ENCODE assay signal across 25 cellular contexts in the genomic region with DNA sequence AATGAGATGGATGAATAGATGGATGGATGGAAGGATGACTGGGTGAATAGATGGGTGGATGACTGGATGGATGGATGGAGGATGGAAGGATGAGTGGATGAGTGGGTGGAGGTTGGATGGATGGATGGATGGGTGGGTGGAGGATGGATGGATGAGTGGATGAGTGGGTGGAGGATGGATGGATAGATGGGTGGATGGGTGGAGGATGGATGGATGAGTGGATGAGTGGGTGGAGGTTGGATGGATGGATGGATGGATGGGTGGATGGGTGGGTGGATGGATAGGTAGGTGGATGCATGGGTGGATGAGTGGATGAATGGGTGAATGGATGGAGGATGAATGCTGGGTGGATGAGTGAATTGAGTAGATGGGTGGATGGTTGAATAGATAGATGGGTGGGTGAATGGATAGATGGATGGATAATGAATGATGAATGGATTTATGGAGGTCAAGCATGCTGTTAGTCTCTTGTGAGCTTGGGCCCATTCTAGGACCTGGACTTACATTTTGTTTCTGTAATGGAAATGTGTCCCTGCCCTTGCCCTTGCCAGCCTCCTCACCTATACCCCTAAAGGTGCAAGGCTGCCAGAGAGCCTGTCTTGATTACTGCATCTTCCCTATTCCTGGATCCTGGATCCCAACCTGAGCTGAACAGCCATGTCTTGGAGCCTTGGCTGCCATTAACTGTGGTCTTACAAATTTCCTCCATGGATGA.
DNase-seq lines count a peak whose midpoint lies in the region; ATAC-seq, FAIRE-seq and TF ChIP-seq lines count a peak whose summit lies in the region.
"Had no signal": no experiment of that assay in that cellular context is flagged by ENCODE, and none has a peak within 500 bp of the region (broad histone marks: within the 10 kb centered on the region; RNA-seq: fewer than 3 reads in every experiment).

No MANE protein-coding gene starts in this region.

- H3K9me1 ChIP-seq in K562 (ENCODE audit: control insufficient read depth, insufficient read depth, low read length): no peaks in the 10 kb centered on the region

- POLR2A ChIA-PET in K562 (lab: Yijun Ruan, JAX): interaction anchor here (1.4 kb wide), 1 partner anchor 11 kb away, joined by 6 read pairs; no protein-coding TSS in a partner anchor

- ATAC-seq in K562 (no peak), GM19455 (IDR thresholded peaks at IDR 0.05; ENCODE audit: unreplicated experiment) (no peak)

- no peak overlapping the region for H2AFZ ChIP-seq in K562 (ENCODE audit: low read depth, low read length)

- no peaks in the 10 kb centered on the region for H4K20me1 ChIP-seq in K562 (replicated peaks; ENCODE audit: control insufficient read depth, insufficient read depth, low read length)
- H4K20me1 ChIP-seq: BLaER1 had no signal

- peaks cover 12 to 39% of the 10 kb centered on the region in 2 experiments for H3K27me3 ChIP-seq in K562 (ENCODE audit: control insufficient read depth in 2 of 2, insufficient read depth in 2 of 2, low read length in 2 of 2)
- no peaks in the 10 kb centered on the region for H3K27me3 ChIP-seq in esophagus muscularis mucosa
- H3K27me3 ChIP-seq: BLaER1 had no signal

- in situ Hi-C loops in K562 (cut with MboI): no loop called here

- CTCF ChIA-PET in K562 (lab: Yijun Ruan, JAX; ENCODE audit: low intra/inter-chr PET ratio): no interaction called here

- H3K4me1 ChIP-seq in K562 (replicated peaks in 1 of 2; ENCODE audit: control insufficient read depth in 2 of 2, insufficient read depth in 2 of 2, low read length in 2 of 2) (no peaks in the 10 kb centered on the region), esophagus muscularis mucosa (peaks cover 0 to 4% (median 1%) of the 10 kb centered on the region in 4 donors)
- H3K4me1 ChIP-seq: BE2C, BLaER1 had no signal

- H3K27ac ChIP-seq in K562 (ENCODE audit: extremely low read depth, low read depth, low read length) (no peak overlapping the region), esophagus muscularis mucosa (replicated peaks in 1 of 4) (no peak overlapping the region)
- H3K27ac ChIP-seq: BLaER1 had no signal

- no peak overlapping the region for H3K4me2 ChIP-seq in K562 (ENCODE audit: insufficient read depth, low read length)
- H3K4me2 ChIP-seq: BLaER1 had no signal

- no peak overlapping the region for H3K4me3 ChIP-seq in K562
- H3K4me3 ChIP-seq in esophagus muscularis mucosa: no peak overlapping the region
- H3K4me3 ChIP-seq: BLaER1 had no signal

- H3K9me3 ChIP-seq in K562 (replicated peaks; ENCODE audit: control insufficient read depth, insufficient read depth, low read depth, low read length) (no peaks in the 10 kb centered on the region), esophagus muscularis mucosa (no peaks in the 10 kb centered on the region)
- H3K9me3 ChIP-seq: BE2C, BLaER1 had no signal

- DNase-seq in K562 (ENCODE audit: extremely low read depth in 1 of 4, low spot score in 3 of 4) (no peak), esophagus muscularis mucosa (ENCODE audit: extremely low spot score) (peak; percentile 55), urothelium cell line (ENCODE audit: low spot score) (no peak), GM10266 (ENCODE audit: extremely low spot score) (no peak), medulla oblongata (ENCODE audit: extremely low spot score) (no peak)
- DNase-seq: 8988T; ACHN; BE2C; C1 segment of cervical spinal cord; CD4-positive, alpha-beta memory T cell; CD4-positive, CD25-positive, alpha-beta regulatory T cell; CD8-positive, alpha-beta memory T cell; COR-L47; DMS 273 treated with DMSO at 0.1 percent for 48 hours; DMS153; DMS53; DMS79; DND-41; EL; GDM1 had no signal

- TF ChIP-seq EP300 in K562 (IDR thresholded peaks at IDR 0.05; ENCODE audit: low read length): no peak
- TF ChIP-seq EP300 in esophagus muscularis mucosa (IDR thresholded peaks at IDR 0.05): no peak

- FAIRE-seq in K562 (lab: Jason Lieb, UNC): no peak
- FAIRE-seq in urothelium cell line (lab: Jason Lieb, UNC): peak; percentile 42
- FAIRE-seq: A204.1, GM12891, GM19239 had no signal

- no peak overlapping the region for H3K9ac ChIP-seq in K562 (ENCODE audit: insufficient read depth in 1 of 2, low read depth in 2 of 2, low read length in 2 of 2)
- H3K9ac ChIP-seq: BLaER1 had no signal

- no peak for TF ChIP-seq CTCF in K562 (IDR thresholded peaks at IDR 0.05 in 2 of 3, conservative IDR thresholded peaks at IDR 0.05 in 1 of 3; ENCODE audit: insufficient read depth in 2 of 3, low read depth in 1 of 3, low read length in 3 of 3)
- TF ChIP-seq CTCF in esophagus muscularis mucosa (IDR thresholded peaks at IDR 0.05): no peak
- TF ChIP-seq CTCF in GM10266 (IDR thresholded peaks at IDR 0.05; ENCODE audit: control insufficient read depth, insufficient read depth, low read depth, missing control alignments): no peak

- intact Hi-C loops in K562 (cut with micrococcal nuclease) (no loop called here), esophagus muscularis mucosa (cut with DNase I) (no loop called here)

- no peaks in the 10 kb centered on the region for H3K79me2 ChIP-seq in K562 (ENCODE audit: control insufficient read depth, insufficient read depth, low read length)

- BruUV-seq in K562 (replicated peaks; lab: Mats Ljungman, UMichigan): no TSS peak

- TF ChIP-seq RAD21 in K562 (CRISPR knock-in tag; conservative IDR thresholded peaks at IDR 0.05 in 1 of 2, IDR thresholded peaks at IDR 0.05 in 1 of 2): no peak

- no peaks in the 10 kb centered on the region for H3K36me3 ChIP-seq in K562 (ENCODE audit: control insufficient read depth, insufficient read depth, low read length)
- H3K36me3 ChIP-seq in esophagus muscularis mucosa: no peaks in the 10 kb centered on the region
- H3K36me3 ChIP-seq: BE2C, BLaER1 had no signal

- TF ChIP-seq POLR2A in K562 (conservative IDR thresholded peaks at IDR 0.05): no peak
- TF ChIP-seq POLR2A in esophagus muscularis mucosa (IDR thresholded peaks at IDR 0.05; ENCODE audit: low read depth): no peak

TF ChIP-seq in K562, 482 proteins besides CTCF, POLR2A, EP300 and RAD21:
- TF ChIP-seq EGR1 (conservative IDR thresholded peaks at IDR 0.05): peak; percentile 37
- no peak for TF ChIP-seq HNRNPH1 (optimal IDR thresholded peaks at IDR 0.05; ENCODE audit: low read depth, low read length)
